1 cellular context compared by ENCODE assay signal in the genomic region with DNA sequence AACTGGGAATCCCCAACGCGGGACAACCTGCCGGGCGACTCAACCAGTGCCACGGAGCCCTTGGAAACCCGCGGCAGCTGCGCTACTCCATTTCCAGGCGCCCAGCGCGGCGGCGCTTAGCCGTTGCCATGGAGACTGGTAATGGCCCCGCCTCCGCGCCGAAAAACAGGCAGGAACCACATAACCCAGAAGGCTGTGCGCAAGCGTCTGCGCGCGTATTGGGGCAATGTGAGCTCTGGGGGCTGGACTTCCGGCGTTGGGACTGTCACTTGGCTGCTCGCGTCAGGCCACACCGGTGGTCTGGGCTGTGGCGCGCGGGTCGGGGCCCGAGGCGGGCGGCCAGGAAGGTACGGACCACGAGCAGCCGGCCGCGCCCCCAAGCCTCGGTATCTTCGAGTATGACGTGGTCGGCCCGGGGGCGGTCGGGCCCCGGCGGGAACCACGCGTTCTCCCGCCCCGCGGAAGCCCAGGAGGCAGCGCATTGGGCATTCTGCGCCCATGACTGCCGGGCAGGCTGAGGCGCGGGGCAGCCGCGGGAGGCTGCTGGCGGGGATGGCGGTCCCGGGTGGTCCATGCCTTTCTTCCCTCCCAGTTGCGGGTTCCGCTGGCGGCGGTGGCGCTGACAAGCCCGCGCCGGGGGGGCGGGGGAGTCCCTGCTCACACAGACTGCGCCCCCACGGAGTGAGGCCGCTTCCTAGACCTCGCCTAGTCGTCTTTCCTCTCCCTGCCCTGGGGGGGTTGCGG.
A peak's percentile ranks its signal among the peaks of the same experiment; 100 is the strongest.
TF ChIP-seq lines count a peak whose summit lies in the region.

A gene (plus strand): TSS at position 265 of the 744 bp plus-strand sequence. CDS start 2,080 bp downstream, outside the sequence.

TF ChIP-seq in HepG2, 621 proteins besides CTCF, POLR2A, EP300 and RAD21 (continued from another document and continues in another):
- TF ChIP-seq, protein P1, sequence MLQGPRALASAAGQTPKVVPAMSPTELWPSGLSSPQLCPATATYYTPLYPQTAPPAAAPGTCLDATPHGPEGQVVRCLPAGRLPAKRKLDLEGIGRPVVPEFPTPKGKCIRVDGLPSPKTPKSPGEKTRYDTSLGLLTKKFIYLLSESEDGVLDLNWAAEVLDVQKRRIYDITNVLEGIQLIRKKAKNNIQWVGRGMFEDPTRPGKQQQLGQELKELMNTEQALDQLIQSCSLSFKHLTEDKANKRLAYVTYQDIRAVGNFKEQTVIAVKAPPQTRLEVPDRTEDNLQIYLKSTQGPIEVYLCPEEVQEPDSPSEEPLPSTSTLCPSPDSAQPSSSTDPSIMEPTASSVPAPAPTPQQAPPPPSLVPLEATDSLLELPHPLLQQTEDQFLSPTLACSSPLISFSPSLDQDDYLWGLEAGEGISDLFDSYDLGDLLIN (CRISPR knock-in tag; IDR thresholded peaks at IDR 0.05; ENCODE audit: borderline replicate concordance): 0 out of 2 replicates have a peak, but pooled peaks have one; percentile 66
- peak; percentile 94 for TF ChIP-seq RFX1 (IDR thresholded peaks at IDR 0.05)
- no peak for TF ChIP-seq ZNF468 (CRISPR knock-in tag; IDR thresholded peaks at IDR 0.05)
- TF ChIP-seq ZZZ3 (CRISPR knock-in tag; IDR thresholded peaks at IDR 0.05; ENCODE audit: borderline replicate concordance): no peak
- peak; percentile 75 for TF ChIP-seq ELF1 (CRISPR knock-in tag; IDR thresholded peaks at IDR 0.05)
- TF ChIP-seq TEAD3 (CRISPR knock-in tag; optimal IDR thresholded peaks at IDR 0.05; ENCODE audit: borderline replicate concordance): no peak
- no peak for TF ChIP-seq ELF3 (CRISPR knock-in tag; IDR thresholded peaks at IDR 0.05)
- TF ChIP-seq, protein P2, sequence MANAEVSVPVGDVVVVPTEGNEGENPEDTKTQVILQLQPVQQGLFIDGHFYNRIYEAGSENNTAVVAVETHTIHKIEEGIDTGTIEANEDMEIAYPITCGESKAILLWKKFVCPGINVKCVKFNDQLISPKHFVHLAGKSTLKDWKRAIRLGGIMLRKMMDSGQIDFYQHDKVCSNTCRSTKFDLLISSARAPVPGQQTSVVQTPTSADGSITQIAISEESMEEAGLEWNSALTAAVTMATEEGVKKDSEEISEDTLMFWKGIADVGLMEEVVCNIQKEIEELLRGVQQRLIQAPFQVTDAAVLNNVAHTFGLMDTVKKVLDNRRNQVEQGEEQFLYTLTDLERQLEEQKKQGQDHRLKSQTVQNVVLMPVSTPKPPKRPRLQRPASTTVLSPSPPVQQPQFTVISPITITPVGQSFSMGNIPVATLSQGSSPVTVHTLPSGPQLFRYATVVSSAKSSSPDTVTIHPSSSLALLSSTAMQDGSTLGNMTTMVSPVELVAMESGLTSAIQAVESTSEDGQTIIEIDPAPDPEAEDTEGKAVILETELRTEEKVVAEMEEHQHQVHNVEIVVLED (CRISPR knock-in tag; IDR thresholded peaks at IDR 0.05; ENCODE audit: borderline replicate concordance): peak; percentile 88
- no peak for TF ChIP-seq ZBTB7A (CRISPR knock-in tag; IDR thresholded peaks at IDR 0.05)
- TF ChIP-seq ZNF235 (CRISPR knock-in tag; IDR thresholded peaks at IDR 0.05; ENCODE audit: borderline replicate concordance): 0 out of 2 replicates have a peak, but pooled peaks have one; percentile 71
- TF ChIP-seq ZNF34 (CRISPR knock-in tag; IDR thresholded peaks at IDR 0.05; ENCODE audit: borderline replicate concordance): peak; percentile 62; the same call in 1 of the 2 replicates
- TF ChIP-seq ZNF382 (CRISPR knock-in tag; IDR thresholded peaks at IDR 0.05; ENCODE audit: borderline replicate concordance): no peak
- no peak for TF ChIP-seq ZNF354B (CRISPR knock-in tag; IDR thresholded peaks at IDR 0.05)
- peak; percentile 58; the same call in 1 of the 2 replicates for TF ChIP-seq NR2C2 (CRISPR knock-in tag; IDR thresholded peaks at IDR 0.05; ENCODE audit: borderline replicate concordance)
- peak; percentile 93; the same call in 1 of the 3 replicates for TF ChIP-seq MXI1 (IDR thresholded peaks at IDR 0.05; ENCODE audit: borderline replicate concordance, low read depth, low read length)
- TF ChIP-seq, protein P3, sequence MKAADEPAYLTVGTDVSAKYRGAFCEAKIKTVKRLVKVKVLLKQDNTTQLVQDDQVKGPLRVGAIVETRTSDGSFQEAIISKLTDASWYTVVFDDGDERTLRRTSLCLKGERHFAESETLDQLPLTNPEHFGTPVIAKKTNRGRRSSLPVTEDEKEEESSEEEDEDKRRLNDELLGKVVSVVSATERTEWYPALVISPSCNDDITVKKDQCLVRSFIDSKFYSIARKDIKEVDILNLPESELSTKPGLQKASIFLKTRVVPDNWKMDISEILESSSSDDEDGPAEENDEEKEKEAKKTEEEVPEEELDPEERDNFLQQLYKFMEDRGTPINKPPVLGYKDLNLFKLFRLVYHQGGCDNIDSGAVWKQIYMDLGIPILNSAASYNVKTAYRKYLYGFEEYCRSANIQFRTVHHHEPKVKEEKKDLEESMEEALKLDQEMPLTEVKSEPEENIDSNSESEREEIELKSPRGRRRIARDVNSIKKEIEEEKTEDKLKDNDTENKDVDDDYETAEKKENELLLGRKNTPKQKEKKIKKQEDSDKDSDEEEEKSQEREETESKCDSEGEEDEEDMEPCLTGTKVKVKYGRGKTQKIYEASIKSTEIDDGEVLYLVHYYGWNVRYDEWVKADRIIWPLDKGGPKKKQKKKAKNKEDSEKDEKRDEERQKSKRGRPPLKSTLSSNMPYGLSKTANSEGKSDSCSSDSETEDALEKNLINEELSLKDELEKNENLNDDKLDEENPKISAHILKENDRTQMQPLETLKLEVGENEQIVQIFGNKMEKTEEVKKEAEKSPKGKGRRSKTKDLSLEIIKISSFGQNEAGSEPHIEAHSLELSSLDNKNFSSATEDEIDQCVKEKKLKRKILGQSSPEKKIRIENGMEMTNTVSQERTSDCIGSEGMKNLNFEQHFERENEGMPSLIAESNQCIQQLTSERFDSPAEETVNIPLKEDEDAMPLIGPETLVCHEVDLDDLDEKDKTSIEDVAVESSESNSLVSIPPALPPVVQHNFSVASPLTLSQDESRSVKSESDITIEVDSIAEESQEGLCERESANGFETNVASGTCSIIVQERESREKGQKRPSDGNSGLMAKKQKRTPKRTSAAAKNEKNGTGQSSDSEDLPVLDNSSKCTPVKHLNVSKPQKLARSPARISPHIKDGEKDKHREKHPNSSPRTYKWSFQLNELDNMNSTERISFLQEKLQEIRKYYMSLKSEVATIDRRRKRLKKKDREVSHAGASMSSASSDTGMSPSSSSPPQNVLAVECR (CRISPR knock-in tag; IDR thresholded peaks at IDR 0.05; ENCODE audit: borderline replicate concordance): peak; percentile 98
- TF ChIP-seq ATF1 (CRISPR knock-in tag; IDR thresholded peaks at IDR 0.05): no peak
- TF ChIP-seq AGO1 (IDR thresholded peaks at IDR 0.05; ENCODE audit: low read depth, low read length, poor library complexity, severe bottlenecking): peak; percentile 34
- TF ChIP-seq, protein P4, sequence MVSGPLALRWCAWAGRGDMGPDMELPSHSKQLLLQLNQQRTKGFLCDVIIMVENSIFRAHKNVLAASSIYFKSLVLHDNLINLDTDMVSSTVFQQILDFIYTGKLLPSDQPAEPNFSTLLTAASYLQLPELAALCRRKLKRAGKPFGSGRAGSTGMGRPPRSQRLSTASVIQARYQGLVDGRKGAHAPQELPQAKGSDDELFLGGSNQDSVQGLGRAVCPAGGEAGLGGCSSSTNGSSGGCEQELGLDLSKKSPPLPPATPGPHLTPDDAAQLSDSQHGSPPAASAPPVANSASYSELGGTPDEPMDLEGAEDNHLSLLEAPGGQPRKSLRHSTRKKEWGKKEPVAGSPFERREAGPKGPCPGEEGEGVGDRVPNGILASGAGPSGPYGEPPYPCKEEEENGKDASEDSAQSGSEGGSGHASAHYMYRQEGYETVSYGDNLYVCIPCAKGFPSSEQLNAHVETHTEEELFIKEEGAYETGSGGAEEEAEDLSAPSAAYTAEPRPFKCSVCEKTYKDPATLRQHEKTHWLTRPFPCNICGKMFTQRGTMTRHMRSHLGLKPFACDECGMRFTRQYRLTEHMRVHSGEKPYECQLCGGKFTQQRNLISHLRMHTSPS (CRISPR knock-in tag; IDR thresholded peaks at IDR 0.05; ENCODE audit: low read depth): peak; percentile 37; the same call in 1 of the 2 replicates
- 0 out of 2 replicates have a peak, but pooled peaks have one; percentile 41 for TF ChIP-seq ZNF431 (CRISPR knock-in tag; IDR thresholded peaks at IDR 0.05; ENCODE audit: borderline replicate concordance, low read depth)
- peak; percentile 71 for TF ChIP-seq YY1 (IDR thresholded peaks at IDR 0.05; ENCODE audit: insufficient read depth, insufficient replicate concordance, low read depth, low read length)
- no peak for TF ChIP-seq RARG (CRISPR knock-in tag; IDR thresholded peaks at IDR 0.05; ENCODE audit: low read depth)
- TF ChIP-seq ZNF17 (CRISPR knock-in tag; IDR thresholded peaks at IDR 0.05): no peak
- peak; percentile 99 for TF ChIP-seq GABPB1 (CRISPR knock-in tag; IDR thresholded peaks at IDR 0.05)
- TF ChIP-seq MIER3 (CRISPR knock-in tag; IDR thresholded peaks at IDR 0.05; ENCODE audit: borderline replicate concordance): 0 out of 2 replicates have a peak, but pooled peaks have one; percentile 37
- TF ChIP-seq ZNF124 (CRISPR knock-in tag; IDR thresholded peaks at IDR 0.05): no peak
- TF ChIP-seq, protein P5, sequence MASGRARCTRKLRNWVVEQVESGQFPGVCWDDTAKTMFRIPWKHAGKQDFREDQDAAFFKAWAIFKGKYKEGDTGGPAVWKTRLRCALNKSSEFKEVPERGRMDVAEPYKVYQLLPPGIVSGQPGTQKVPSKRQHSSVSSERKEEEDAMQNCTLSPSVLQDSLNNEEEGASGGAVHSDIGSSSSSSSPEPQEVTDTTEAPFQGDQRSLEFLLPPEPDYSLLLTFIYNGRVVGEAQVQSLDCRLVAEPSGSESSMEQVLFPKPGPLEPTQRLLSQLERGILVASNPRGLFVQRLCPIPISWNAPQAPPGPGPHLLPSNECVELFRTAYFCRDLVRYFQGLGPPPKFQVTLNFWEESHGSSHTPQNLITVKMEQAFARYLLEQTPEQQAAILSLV (CRISPR knock-in tag; IDR thresholded peaks at IDR 0.05; ENCODE audit: borderline replicate concordance): peak; percentile 80
- TF ChIP-seq, protein P6, sequence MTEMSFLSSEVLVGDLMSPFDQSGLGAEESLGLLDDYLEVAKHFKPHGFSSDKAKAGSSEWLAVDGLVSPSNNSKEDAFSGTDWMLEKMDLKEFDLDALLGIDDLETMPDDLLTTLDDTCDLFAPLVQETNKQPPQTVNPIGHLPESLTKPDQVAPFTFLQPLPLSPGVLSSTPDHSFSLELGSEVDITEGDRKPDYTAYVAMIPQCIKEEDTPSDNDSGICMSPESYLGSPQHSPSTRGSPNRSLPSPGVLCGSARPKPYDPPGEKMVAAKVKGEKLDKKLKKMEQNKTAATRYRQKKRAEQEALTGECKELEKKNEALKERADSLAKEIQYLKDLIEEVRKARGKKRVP (CRISPR knock-in tag; IDR thresholded peaks at IDR 0.05): peak in 1 of 2 experiments; percentile 55; a peak in 1 of 4 replicates
- no peak for TF ChIP-seq HNF4A (CRISPR knock-in tag; IDR thresholded peaks at IDR 0.05)
- TF ChIP-seq SMAD3 (CRISPR knock-in tag; IDR thresholded peaks at IDR 0.05): peak; percentile 49; the same call in 1 of the 2 replicates
- TF ChIP-seq, protein P7, sequence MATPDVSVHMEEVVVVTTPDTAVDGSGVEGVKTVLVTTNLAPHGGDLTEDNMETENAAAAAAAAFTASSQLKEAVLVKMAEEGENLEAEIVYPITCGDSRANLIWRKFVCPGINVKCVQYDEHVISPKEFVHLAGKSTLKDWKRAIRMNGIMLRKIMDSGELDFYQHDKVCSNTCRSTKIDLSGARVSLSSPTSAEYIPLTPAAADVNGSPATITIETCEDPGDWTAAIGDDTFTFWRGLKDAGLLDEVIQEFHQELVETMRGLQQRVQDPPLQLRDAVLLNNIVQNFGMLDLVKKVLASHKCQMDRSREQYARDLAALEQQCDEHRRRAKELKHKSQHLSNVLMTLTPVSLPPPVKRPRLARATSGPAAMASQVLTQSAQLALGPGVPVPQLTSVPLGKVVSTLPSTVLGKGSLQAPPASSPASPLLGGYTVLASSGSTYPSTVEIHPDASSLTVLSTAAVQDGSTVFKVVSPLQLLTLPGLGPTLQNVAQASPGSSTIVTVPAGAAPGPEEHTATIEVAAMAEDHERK (CRISPR knock-in tag; IDR thresholded peaks at IDR 0.05; ENCODE audit: low read depth): peak; percentile 72
- no peak for TF ChIP-seq ZNF674 (CRISPR knock-in tag; IDR thresholded peaks at IDR 0.05; ENCODE audit: low read depth)
- TF ChIP-seq, protein P8, sequence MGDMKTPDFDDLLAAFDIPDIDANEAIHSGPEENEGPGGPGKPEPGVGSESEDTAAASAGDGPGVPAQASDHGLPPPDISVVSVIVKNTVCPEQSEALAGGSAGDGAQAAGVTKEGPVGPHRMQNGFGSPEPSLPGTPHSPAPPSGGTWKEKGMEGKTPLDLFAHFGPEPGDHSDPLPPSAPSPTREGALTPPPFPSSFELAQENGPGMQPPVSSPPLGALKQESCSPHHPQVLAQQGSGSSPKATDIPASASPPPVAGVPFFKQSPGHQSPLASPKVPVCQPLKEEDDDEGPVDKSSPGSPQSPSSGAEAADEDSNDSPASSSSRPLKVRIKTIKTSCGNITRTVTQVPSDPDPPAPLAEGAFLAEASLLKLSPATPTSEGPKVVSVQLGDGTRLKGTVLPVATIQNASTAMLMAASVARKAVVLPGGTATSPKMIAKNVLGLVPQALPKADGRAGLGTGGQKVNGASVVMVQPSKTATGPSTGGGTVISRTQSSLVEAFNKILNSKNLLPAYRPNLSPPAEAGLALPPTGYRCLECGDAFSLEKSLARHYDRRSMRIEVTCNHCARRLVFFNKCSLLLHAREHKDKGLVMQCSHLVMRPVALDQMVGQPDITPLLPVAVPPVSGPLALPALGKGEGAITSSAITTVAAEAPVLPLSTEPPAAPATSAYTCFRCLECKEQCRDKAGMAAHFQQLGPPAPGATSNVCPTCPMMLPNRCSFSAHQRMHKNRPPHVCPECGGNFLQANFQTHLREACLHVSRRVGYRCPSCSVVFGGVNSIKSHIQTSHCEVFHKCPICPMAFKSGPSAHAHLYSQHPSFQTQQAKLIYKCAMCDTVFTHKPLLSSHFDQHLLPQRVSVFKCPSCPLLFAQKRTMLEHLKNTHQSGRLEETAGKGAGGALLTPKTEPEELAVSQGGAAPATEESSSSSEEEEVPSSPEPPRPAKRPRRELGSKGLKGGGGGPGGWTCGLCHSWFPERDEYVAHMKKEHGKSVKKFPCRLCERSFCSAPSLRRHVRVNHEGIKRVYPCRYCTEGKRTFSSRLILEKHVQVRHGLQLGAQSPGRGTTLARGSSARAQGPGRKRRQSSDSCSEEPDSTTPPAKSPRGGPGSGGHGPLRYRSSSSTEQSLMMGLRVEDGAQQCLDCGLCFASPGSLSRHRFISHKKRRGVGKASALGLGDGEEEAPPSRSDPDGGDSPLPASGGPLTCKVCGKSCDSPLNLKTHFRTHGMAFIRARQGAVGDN (CRISPR knock-in tag; IDR thresholded peaks at IDR 0.05): peak; percentile 83
- TF ChIP-seq, protein P9, sequence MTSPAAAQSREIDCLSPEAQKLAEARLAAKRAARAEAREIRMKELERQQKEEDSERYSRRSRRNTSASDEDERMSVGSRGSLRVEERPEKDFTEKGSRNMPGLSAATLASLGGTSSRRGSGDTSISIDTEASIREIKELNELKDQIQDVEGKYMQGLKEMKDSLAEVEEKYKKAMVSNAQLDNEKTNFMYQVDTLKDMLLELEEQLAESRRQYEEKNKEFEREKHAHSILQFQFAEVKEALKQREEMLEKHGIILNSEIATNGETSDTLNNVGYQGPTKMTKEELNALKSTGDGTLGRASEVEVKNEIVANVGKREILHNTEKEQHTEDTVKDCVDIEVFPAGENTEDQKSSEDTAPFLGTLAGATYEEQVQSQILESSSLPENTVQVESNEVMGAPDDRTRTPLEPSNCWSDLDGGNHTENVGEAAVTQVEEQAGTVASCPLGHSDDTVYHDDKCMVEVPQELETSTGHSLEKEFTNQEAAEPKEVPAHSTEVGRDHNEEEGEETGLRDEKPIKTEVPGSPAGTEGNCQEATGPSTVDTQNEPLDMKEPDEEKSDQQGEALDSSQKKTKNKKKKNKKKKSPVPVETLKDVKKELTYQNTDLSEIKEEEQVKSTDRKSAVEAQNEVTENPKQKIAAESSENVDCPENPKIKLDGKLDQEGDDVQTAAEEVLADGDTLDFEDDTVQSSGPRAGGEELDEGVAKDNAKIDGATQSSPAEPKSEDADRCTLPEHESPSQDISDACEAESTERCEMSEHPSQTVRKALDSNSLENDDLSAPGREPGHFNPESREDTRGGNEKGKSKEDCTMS (CRISPR knock-in tag; conservative IDR thresholded peaks at IDR 0.05): no peak
- peak; percentile 48 for TF ChIP-seq ASH2L (IDR thresholded peaks at IDR 0.05; ENCODE audit: insufficient read length, low read depth, low read length)
